ENCODE assay signal across 29 cellular contexts in the genomic region with DNA sequence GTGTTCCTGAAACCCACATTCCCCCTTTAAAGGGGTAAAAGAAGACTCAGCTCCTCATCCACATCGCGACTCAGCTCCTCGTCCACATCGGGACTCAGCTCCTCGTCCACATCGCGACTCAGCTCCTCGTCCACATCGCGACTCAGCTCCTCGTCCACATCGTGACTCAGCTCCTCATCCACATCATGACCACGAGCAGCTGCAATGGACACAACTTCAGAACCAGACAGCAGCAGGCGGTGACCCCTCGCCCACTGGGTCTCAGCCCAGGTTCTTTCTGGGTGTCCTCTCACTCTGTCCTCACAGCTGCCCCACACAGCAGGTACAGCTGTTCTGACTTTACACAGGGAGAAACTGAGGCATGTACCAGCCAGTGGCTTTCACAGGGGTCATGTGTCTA.
"Had no signal": no experiment of that assay in that cellular context is flagged by ENCODE, and none has a peak within 500 bp of the region (broad histone marks: within the 10 kb centered on the region; RNA-seq: fewer than 3 reads in every experiment).

No MANE protein-coding gene starts in this region.

- ATAC-seq: activated CD4-positive, alpha-beta T cell treated with anti-CD3 and anti-CD28 coated beads for 36 hours; activated CD8-positive, alpha-beta memory T cell treated with anti-CD3 and anti-CD28 coated beads, Interleukin-2, amount 10 ng/mL, durations not matched to agents 7 days and 5 days; activated CD8-positive, alpha-beta T cell treated with anti-CD3 and anti-CD28 coated beads, Interleukin-2, amount 10 ng/mL, durations not matched to agents 7 days and 5 days; activated naive CD8-positive, alpha-beta T cell treated with anti-CD3 and anti-CD28 coated beads, Interleukin-2, amount 50 U/mL, for 24 hours; body of pancreas; effector memory CD8-positive, alpha-beta T cell; foreskin keratinocyte; gastrocnemius medialis; heart left ventricle had no signal

- H3K27me3 ChIP-seq: cardiac muscle cell, foreskin keratinocyte had no signal

- H3K36me3 ChIP-seq: adrenal gland, cardiac muscle cell, esophagus muscularis mucosa, gastrocnemius medialis, heart left ventricle had no signal

- DNase-seq: activated CD4-positive, alpha-beta memory T cell treated with anti-CD3 and anti-CD28 coated beads for 36 hours; activated CD4-positive, alpha-beta T cell treated with anti-CD3 and anti-CD28 coated beads for 36 hours; activated CD4-positive, alpha-beta T cell treated with anti-CD3 and anti-CD28 coated beads, Interleukin-2, amount 10 ng/mL, durations not matched to agents 24 days and 14 days; activated CD4-positive, CD25-positive, alpha-beta regulatory T cell; activated CD4-positive, CD25-positive, alpha-beta regulatory T cell treated with anti-CD3 and anti-CD28 coated beads, Interleukin-2, amount 50 U/mL, for 72 hours; activated CD8-positive, alpha-beta memory T cell treated with anti-CD3 and anti-CD28 coated beads, Interleukin-2, amount 10 ng/mL, durations not matched to agents 7 days and 5 days; activated CD8-positive, alpha-beta memory T cell treated with anti-CD3 and anti-CD28 coated beads, Interleukin-2, amount 50 U/mL, for 4 hours; activated CD8-positive, alpha-beta T cell treated with anti-CD3 and anti-CD28 coated beads, Interleukin-2, amount 10 ng/mL, durations not matched to agents 7 days and 5 days; activated effector memory CD4-positive, alpha-beta T cell treated with anti-CD3 and anti-CD28 coated beads, Interleukin-2, amount 50 U/mL, for 16 hours; activated naive CD4-positive, alpha-beta T cell treated with anti-CD3 and anti-CD28 coated beads for 36 hours; activated naive CD8-positive, alpha-beta T cell treated with anti-CD3 and anti-CD28 coated beads for 36 hours; activated naive CD8-positive, alpha-beta T cell treated with anti-CD3 and anti-CD28 coated beads, Interleukin-2, amount 50 U/mL, for 24 hours; activated T-cell treated with anti-CD3 and anti-CD28 coated beads, Interleukin-2, amount 50 U/mL, for 1 hour; activated T-cell treated with anti-CD3 and anti-CD28 coated beads, Interleukin-2, amount 50 U/mL, for 48 hours; adrenal gland; amygdala; aorta; body of pancreas; effector CD4-positive, alpha-beta T cell; effector memory CD8-positive, alpha-beta T cell; erythroblast; foreskin keratinocyte; gastrocnemius medialis; glutamatergic neuron; heart left ventricle; T-helper 2 cell had no signal

- H3K27ac ChIP-seq: adrenal gland, body of pancreas, cardiac muscle cell, coronary artery, esophagus muscularis mucosa, foreskin keratinocyte, gastrocnemius medialis, heart left ventricle had no signal

- H3K9me3 ChIP-seq: adrenal gland, body of pancreas, esophagus muscularis mucosa, gastrocnemius medialis, heart left ventricle had no signal

- H3K4me3 ChIP-seq: adrenal gland, body of pancreas, cardiac muscle cell, coronary artery, esophagus muscularis mucosa, gastrocnemius medialis had no signal

- H3K4me1 ChIP-seq: adrenal gland, body of pancreas, esophagus muscularis mucosa, foreskin keratinocyte, gastrocnemius medialis, heart left ventricle had no signal
